ENCODE assay signal across 17 cellular contexts in the genomic region with DNA sequence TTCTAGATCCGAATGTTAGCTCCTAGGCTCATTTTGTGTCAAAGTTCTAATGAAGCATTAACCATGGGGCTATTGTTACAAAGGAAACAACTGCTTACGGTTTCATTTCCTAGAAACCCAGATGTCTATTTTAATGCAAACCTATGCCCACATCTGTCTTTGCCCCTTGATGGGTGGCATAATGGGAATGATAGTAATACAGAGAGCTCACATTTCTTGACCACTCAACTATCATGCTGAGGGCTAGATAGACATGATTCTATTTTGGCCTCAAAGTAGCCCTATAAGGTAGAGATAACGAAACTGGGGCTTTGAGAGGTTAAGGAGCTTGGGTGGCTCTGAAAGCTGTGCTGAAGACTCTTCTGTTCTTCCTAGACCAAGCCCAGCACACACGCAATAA. TPM values are rescaled to one million over a fixed set of nuclear protein-coding genes. Genes with fewer than 3 reads are reported as not detected.
A peak's percentile ranks its signal among the peaks of the same experiment; 100 is the strongest.
DNase-seq lines count a peak whose midpoint lies in the region; ATAC-seq and TF ChIP-seq lines count a peak whose summit lies in the region.
"Had no signal": no experiment of that assay in that cellular context is flagged by ENCODE, and none has a peak within 500 bp of the region (broad histone marks: within the 10 kb centered on the region; RNA-seq: fewer than 3 reads in every experiment).

No MANE protein-coding gene starts in this region.

- H3K4me1 ChIP-seq in BLaER1 treated with 17β-estradiol and CSF1 and Interleukin-3, amounts not matched to agents 10 nM and 100 nM = peaks cover 37 to 87% (median 53%) of the 10 kb centered on the region in 10 experiments
- H3K4me1 ChIP-seq in gastroesophageal sphincter = peaks cover 0 to 8% (median 0%) of the 10 kb centered on the region in 3 donors
- no peaks in the 10 kb centered on the region for H3K4me1 ChIP-seq in aorta (ENCODE audit: control insufficient read depth in 1 of 2, insufficient read depth in 2 of 2, low read length in 2 of 2)

- TF ChIP-seq EP300 in gastroesophageal sphincter (IDR thresholded peaks at IDR 0.05) = no peak

- no peak for TF ChIP-seq POLR2A in gastroesophageal sphincter (IDR thresholded peaks at IDR 0.05)

- 0 out of 22 replicates have a peak, but pooled peaks cover 0 to 12% (median 0%) of the 10 kb centered on the region in 11 experiments for H4K20me1 ChIP-seq in BLaER1 treated with 17β-estradiol and CSF1 and Interleukin-3, amounts not matched to agents 10 nM and 100 nM

- peak overlapping the region in 9 of 11 experiments; percentile 30 to 80 (median 61); a peak in 16 of 22 replicates for H3K27ac ChIP-seq in BLaER1 treated with 17β-estradiol and CSF1 and Interleukin-3, amounts not matched to agents 10 nM and 100 nM
- H3K27ac ChIP-seq in gastroesophageal sphincter (no peak overlapping the region), aorta (ENCODE audit: low read depth in 1 of 2, low read length in 2 of 2) (no peak overlapping the region)
- H3K27ac ChIP-seq: cardiac muscle cell had no signal

- TF ChIP-seq CTCF in gastroesophageal sphincter (IDR thresholded peaks at IDR 0.05) = no peak

- H3K27me3 ChIP-seq in BLaER1 treated with 17β-estradiol and CSF1 and Interleukin-3, amounts not matched to agents 10 nM and 100 nM = peaks cover 88 to 100% (median 98%) of the 10 kb centered on the region in 11 experiments
- H3K27me3 ChIP-seq in gastroesophageal sphincter (no peaks in the 10 kb centered on the region), aorta (ENCODE audit: control insufficient read depth in 1 of 2, insufficient read depth in 2 of 2, low read length in 1 of 2) (peaks cover 0 to 1% of the 10 kb centered on the region in 2 donors)
- H3K27me3 ChIP-seq: cardiac muscle cell had no signal

- intact Hi-C loops in aorta (cut with DNase I) = no loop called here

- WGBS in gastroesophageal sphincter (ENCODE audit: low coverage in 1 of 2), 2 donors = 77 to 84% methylated on average over 3 of the region's 4 CpGs
- 81 to 93% methylated on average over 4 of the region's 4 CpGs for WGBS in aorta, 2 donors

- no peak for DNase-seq in NCI-H1048 (lab: John Stamatoyannopoulos, UW)
- DNase-seq in SW480 (ENCODE audit: low spot score) = no peak
- no peak for DNase-seq in aorta
- DNase-seq: activated gamma-delta T cell; H9; NCI-H1694 treated with DMSO at 0.1 percent for 48 hours; NK-92 treated with Interleukin-12 subunit alpha and Interleukin-12 subunit beta, amount 100 ng/mL, for 24 hours had no signal

- peak overlapping the region; percentile 22 to 83 (median 60); a peak in 19 of 22 replicates for H3K4me2 ChIP-seq in BLaER1 treated with 17β-estradiol and CSF1 and Interleukin-3, amounts not matched to agents 10 nM and 100 nM
- H3K4me2 ChIP-seq: smooth muscle cell had no signal

- H3K36me3 ChIP-seq in BLaER1 treated with 17β-estradiol and CSF1 and Interleukin-3, amounts not matched to agents 10 nM and 100 nM = peaks cover 0 to 23% (median 0%) of the 10 kb centered on the region in 11 experiments; a peak in 3 of 22 replicates
- H3K36me3 ChIP-seq in gastroesophageal sphincter (no peaks in the 10 kb centered on the region), aorta (ENCODE audit: control insufficient read depth in 1 of 2, insufficient read depth in 2 of 2, low read length in 1 of 2) (no peaks in the 10 kb centered on the region)
- H3K36me3 ChIP-seq: cardiac muscle cell had no signal

- peak overlapping the region in 4 of 10 experiments; percentile 39 to 58 (median 52); a peak in 6 of 20 replicates for H3K4me3 ChIP-seq in BLaER1 treated with 17β-estradiol and CSF1 and Interleukin-3, amounts not matched to agents 10 nM and 100 nM
- H3K4me3 ChIP-seq in gastroesophageal sphincter (no peak overlapping the region), aorta (ENCODE audit: low read length in 2 of 2) (no peak overlapping the region)
- H3K4me3 ChIP-seq: cardiac muscle cell, smooth muscle cell had no signal

- H3K9me3 ChIP-seq in BLaER1 treated with 17β-estradiol and CSF1 and Interleukin-3, amounts not matched to agents 10 nM and 100 nM (replicated peaks in 1 of 11) = peaks cover 9 to 33% (median 14%) of the 10 kb centered on the region in 11 experiments; a peak in 19 of 22 replicates
- H3K9me3 ChIP-seq in gastroesophageal sphincter = peaks cover 0 to 4% (median 0%) of the 10 kb centered on the region in 3 donors
- no peaks in the 10 kb centered on the region for H3K9me3 ChIP-seq in aorta (ENCODE audit: control insufficient read depth, low read length)

- peak overlapping the region in 4 of 11 experiments; percentile 52 to 74 (median 67); a peak in 5 of 22 replicates for H3K9ac ChIP-seq in BLaER1 treated with 17β-estradiol and CSF1 and Interleukin-3, amounts not matched to agents 10 nM and 100 nM

- ATAC-seq in GM19351 (IDR thresholded peaks at IDR 0.05; ENCODE audit: unreplicated experiment) (peak; percentile 59), HG02798 (IDR thresholded peaks at IDR 0.05; ENCODE audit: poor library complexity, unreplicated experiment) (peak; percentile 69), HG03521 (IDR thresholded peaks at IDR 0.05; ENCODE audit: unreplicated experiment) (peak; percentile 58), gastroesophageal sphincter (no peak), aorta (ENCODE audit: low FRiP score) (no peak)
- ATAC-seq: HepG2 had no signal

RNA-seq across cellular contexts. Expression of a gene that starts 1.9 kb away (rescaled TPM):
- total RNA-seq in gastroesophageal sphincter (1 to 10 TPM in 1 of 4 donors, under 1 TPM in 3; 0.27 to 1.3 (median 0.49) TPM), aorta (1 to 10 TPM in 1 of 2 donors, under 1 TPM in 1; 0.91 to 6.4 TPM)
- 1 to 10 TPM in 1 of 2 donors, under 1 TPM in 1; 0.08 to 1.8 TPM for polyA plus RNA-seq in aorta
- total RNA-seq: cardiac muscle cell, epithelial cell of proximal tubule, H9, HepG2 had no signal
- polyA plus RNA-seq: cardiac muscle cell, HepG2, smooth muscle cell had no signal

RNA-seq across cellular contexts. Expression of a gene that starts 37.7 kb away (rescaled TPM):
- total RNA-seq in gastroesophageal sphincter (1 to 10 TPM in 2 of 4 donors, under 1 TPM in 2; 0.47 to 6.7 (median 1.7) TPM), aorta (1 to 10 TPM; 3.3 to 7.0 TPM)
- polyA plus RNA-seq in aorta = 1 to 10 TPM in 1 of 2 donors, under 1 TPM in 1; 0.51 to 1.6 TPM
- total RNA-seq: cardiac muscle cell; epithelial cell of proximal tubule; H9; HepG2; smooth muscle cell; T-helper 1 cell treated with Interleukin-12 subunit alpha and Interleukin-12 subunit beta and Interleukin-4 antibody, amounts not matched to agents 30 ng/mL and 1 ng/mL, for 36 hours had no signal
- polyA plus RNA-seq: cardiac muscle cell, HepG2, smooth muscle cell had no signal

Comparison
In these comparisons a context has a peak if more than half of its experiments do, and no peak if none do; other contexts are left out.
1. H3K27ac ChIP-seq: peak in BLaER1 treated with 17β-estradiol and CSF1 and Interleukin-3, amounts not matched to agents 10 nM and 100 nM (9 of 11); none in gastroesophageal sphincter (0 of 4) and aorta (0 of 2).
2. ATAC-seq: peak in GM19351 (single experiment), HG02798 (single experiment) and HG03521 (single experiment); none in gastroesophageal sphincter (single experiment) and aorta (single experiment).